Comparison of ENCODE assay signal across 24 cellular contexts in genomic region chr3:30340500-30340899, GRCh38.
DNase-seq lines count a peak whose midpoint lies in the region; ATAC-seq and TF ChIP-seq lines count a peak whose summit lies in the region.
"Had no signal": no experiment of that assay in that cellular context is flagged by ENCODE, and none has a peak within 500 bp of the region (broad histone marks: within the 10 kb centered on the region; RNA-seq: fewer than 3 reads in every experiment).

No MANE protein-coding gene starts in this region.

- peaks cover 12% of the 10 kb centered on the region for H3K9me3 Mint-ChIP-seq in activated naive CD4-positive, alpha-beta T cell treated with anti-CD3 and anti-CD28 coated beads, Interleukin-2, amount 50 U/mL, for 24 hours

- H4K20me1 ChIP-seq in SK-N-SH (ENCODE audit: insufficient read depth) = no peaks in the 10 kb centered on the region
- H4K20me1 ChIP-seq: BLaER1 treated with 17β-estradiol and CSF1 and Interleukin-3, amounts not matched to agents 10 nM and 100 nM had no signal

- peak overlapping the region; percentile 13 for H3K27ac Mint-ChIP-seq in activated naive CD4-positive, alpha-beta T cell treated with anti-CD3 and anti-CD28 coated beads, Interleukin-2, amount 50 U/mL, for 24 hours
- H3K27ac Mint-ChIP-seq: CD4-positive, alpha-beta T cell; GM23338 had no signal

- no peak for TF ChIP-seq EP300 in SK-N-SH (IDR thresholded peaks at IDR 0.05; ENCODE audit: borderline replicate concordance in 1 of 2, low read depth in 1 of 2, low read length in 1 of 2)

- TF ChIP-seq CTCF in SK-N-SH (IDR thresholded peaks at IDR 0.05) = no peak

- POLR2A ChIA-PET in SK-N-SH (lab: Yijun Ruan, JAX) = interaction anchor here (0.6 kb wide), 1 partner anchor 10 kb away, joined by 3 read pairs; no protein-coding TSS in a partner anchor

- CTCF ChIA-PET in SK-N-SH (lab: Yijun Ruan, JAX) = interaction anchor here (1.5 kb wide), 1 partner anchor 12 kb away, joined by 4 read pairs; no protein-coding TSS in a partner anchor

- peaks cover 41% of the 10 kb centered on the region for H3K4me1 Mint-ChIP-seq in activated naive CD4-positive, alpha-beta T cell treated with anti-CD3 and anti-CD28 coated beads, Interleukin-2, amount 50 U/mL, for 24 hours

- H3K27me3 ChIP-seq in SK-N-SH (ENCODE audit: insufficient read depth) = no peaks in the 10 kb centered on the region
- H3K27me3 ChIP-seq: BLaER1 treated with 17β-estradiol and CSF1 and Interleukin-3, amounts not matched to agents 10 nM and 100 nM; SJSA1 had no signal

- H3K27ac ChIP-seq in SK-N-SH (ENCODE audit: low read depth in 2 of 2, low read length in 1 of 2) = peak overlapping the region in 1 of 2 experiments; percentile 90; a peak in 2 of 4 replicates
- H3K27ac ChIP-seq: BLaER1 treated with 17β-estradiol and CSF1 and Interleukin-3, amounts not matched to agents 10 nM and 100 nM; SJSA1 had no signal

- H3K4me1 ChIP-seq in SK-N-SH (ENCODE audit: control insufficient read depth in 1 of 2, insufficient read depth in 2 of 2, low read depth in 1 of 2, low read length in 1 of 2) = peaks cover 0 to 43% of the 10 kb centered on the region in 2 experiments
- H3K4me1 ChIP-seq: BLaER1 treated with 17β-estradiol and CSF1 and Interleukin-3, amounts not matched to agents 10 nM and 100 nM had no signal

- no peak for TF ChIP-seq RAD21 in SK-N-SH (IDR thresholded peaks at IDR 0.05; ENCODE audit: low read length)

- H3K36me3 ChIP-seq in SK-N-SH (replicated peaks in 1 of 2; ENCODE audit: control insufficient read depth in 1 of 2, insufficient read depth in 2 of 2, low read length in 1 of 2) = no peaks in the 10 kb centered on the region
- H3K36me3 ChIP-seq: BLaER1 treated with 17β-estradiol and CSF1 and Interleukin-3, amounts not matched to agents 10 nM and 100 nM; SJSA1 had no signal

- H3K4me3 Mint-ChIP-seq in activated naive CD4-positive, alpha-beta T cell treated with anti-CD3 and anti-CD28 coated beads, Interleukin-2, amount 50 U/mL, for 24 hours = no peak overlapping the region
- H3K4me3 Mint-ChIP-seq: CD4-positive, alpha-beta T cell; GM23338 had no signal

- no peaks in the 10 kb centered on the region for H3K9me3 ChIP-seq in SK-N-SH
- H3K9me3 ChIP-seq: SJSA1 had no signal

- H3K9me2 ChIP-seq in SK-N-SH = no peaks in the 10 kb centered on the region

- peaks cover 39% of the 10 kb centered on the region for H3F3A ChIP-seq in SK-N-SH (replicated peaks; ENCODE audit: insufficient read depth)

- DNase-seq in activated naive CD4-positive, alpha-beta T cell treated with anti-CD3 and anti-CD28 coated beads, Interleukin-2, amount 50 U/mL, for 16 hours = no peak
- peak; percentile 44 to 60 for DNase-seq in NCI-H1930 (lab: John Stamatoyannopoulos, UW)
- DNase-seq in astrocyte of the hippocampus (ENCODE audit: low read depth, low spot score) = peak; percentile 63
- DNase-seq in SK-N-SH = no peak
- no peak for DNase-seq in SK-N-DZ (ENCODE audit: low spot score)
- DNase-seq: AML-193; CD4-positive, alpha-beta T cell; HCEC 1CT; Karpas-422; NCI-H1417; NCI-H1694; NCI-H2171 treated with DMSO at 0.1 percent for 48 hours; NCI-H345; NCI-H510A treated with DMSO at 0.1 percent for 48 hours; NCI-H748 treated with DMSO at 0.1 percent for 48 hours; NK-92 treated with Interleukin-12 subunit alpha and Interleukin-12 subunit beta, amount 100 ng/mL, for 24 hours; PC-3; Right ventricle myocardium superior; T-helper 1 cell had no signal

- H3K27me3 Mint-ChIP-seq in activated naive CD4-positive, alpha-beta T cell treated with anti-CD3 and anti-CD28 coated beads, Interleukin-2, amount 50 U/mL, for 24 hours = no peaks in the 10 kb centered on the region
- H3K27me3 Mint-ChIP-seq: CD4-positive, alpha-beta T cell had no signal

- H3K36me3 Mint-ChIP-seq in activated naive CD4-positive, alpha-beta T cell treated with anti-CD3 and anti-CD28 coated beads, Interleukin-2, amount 50 U/mL, for 24 hours = no peaks in the 10 kb centered on the region

- no peak overlapping the region; the same call in 1 of the 2 replicates for H2AFZ ChIP-seq in SK-N-SH (ENCODE audit: low read depth)
- H2AFZ ChIP-seq: GM23338 had no signal

- no peaks in the 10 kb centered on the region for H3K79me2 ChIP-seq in SK-N-SH (ENCODE audit: insufficient read depth)

- no peak overlapping the region for H3K9ac ChIP-seq in SK-N-SH
- H3K9ac ChIP-seq: BLaER1 treated with 17β-estradiol and CSF1 and Interleukin-3, amounts not matched to agents 10 nM and 100 nM had no signal

- WGBS in SK-N-SH (ENCODE audit: low lambda C conversion rate) = 67% methylated on average over 2 of the region's 2 CpGs

- no peak overlapping the region for H3K4me2 ChIP-seq in SK-N-SH
- H3K4me2 ChIP-seq: BLaER1 treated with 17β-estradiol and CSF1 and Interleukin-3, amounts not matched to agents 10 nM and 100 nM; GM23338 had no signal

- H3K4me3 ChIP-seq in SK-N-SH (ENCODE audit: low read depth in 2 of 2, low read length in 1 of 2) = no peak overlapping the region
- H3K4me3 ChIP-seq: BLaER1 treated with 17β-estradiol and CSF1 and Interleukin-3, amounts not matched to agents 10 nM and 100 nM; GM23338; SJSA1 had no signal

- no peak for ATAC-seq in HG02610 (IDR thresholded peaks at IDR 0.05; ENCODE audit: unreplicated experiment)
- ATAC-seq: GM23338, PC-3 had no signal

TF ChIP-seq in SK-N-SH, 30 proteins besides CTCF, POLR2A, EP300 and RAD21:
- TF ChIP-seq FOSL2 (IDR thresholded peaks at IDR 0.05; ENCODE audit: borderline replicate concordance, low read depth) (no peak), MXI1 (IDR thresholded peaks at IDR 0.05; ENCODE audit: low read depth, low read length) (no peak), MEF2A (IDR thresholded peaks at IDR 0.05; ENCODE audit: borderline replicate concordance, low read depth) (no peak), TEAD4 (IDR thresholded peaks at IDR 0.05; ENCODE audit: borderline replicate concordance, insufficient read depth) (no peak), REST (IDR thresholded peaks at IDR 0.05; ENCODE audit: low read depth, low read length) (no peak), SIN3A (IDR thresholded peaks at IDR 0.05; ENCODE audit: borderline replicate concordance, low read depth, low read length) (no peak), NFIC (IDR thresholded peaks at IDR 0.05; ENCODE audit: borderline replicate concordance) (no peak), TCF12 (IDR thresholded peaks at IDR 0.05) (no peak), JUND (IDR thresholded peaks at IDR 0.05) (no peak), USF1 (IDR thresholded peaks at IDR 0.05; ENCODE audit: borderline replicate concordance, low read depth) (no peak), USF2 (IDR thresholded peaks at IDR 0.05; ENCODE audit: borderline replicate concordance, low read depth, low read length) (no peak), CHD2 (IDR thresholded peaks at IDR 0.05; ENCODE audit: low read length, partially characterized antibody) (no peak), RXRA (IDR thresholded peaks at IDR 0.05; ENCODE audit: borderline replicate concordance, low read depth) (no peak)

Comparison
In these comparisons a context has a peak if more than half of its experiments do, and no peak if none do; other contexts are left out.
1. DNase-seq: peak in NCI-H1930 (2 of 2) and astrocyte of the hippocampus (single experiment); none in activated naive CD4-positive, alpha-beta T cell treated with anti-CD3 and anti-CD28 coated beads, Interleukin-2, amount 50 U/mL, for 16 hours (single experiment), SK-N-SH (single experiment) and SK-N-DZ (single experiment).